In genomic region chr2:46366675-46367067, GRCh38 we compare ENCODE assay signal across 14 cellular contexts.
"Had no signal": no experiment of that assay in that cellular context is flagged by ENCODE, and none has a peak within 500 bp of the region (broad histone marks: within the 10 kb centered on the region; RNA-seq: fewer than 3 reads in every experiment).

No MANE protein-coding gene starts in this region.

- H3K4me3 ChIP-seq: esophagus squamous epithelium, prostate gland, tibial nerve had no signal

- H3K27me3 ChIP-seq: esophagus squamous epithelium, tibial nerve had no signal

- H3K4me3 Mint-ChIP-seq: activated naive CD4-positive, alpha-beta T cell treated with anti-CD3 and anti-CD28 coated beads, Interleukin-2, amount 10 ng/mL, durations not matched to agents 7 days and 5 days; stimulated activated effector memory CD8-positive, alpha-beta T cell treated with anti-CD3 and anti-CD28 coated beads, Interleukin-12 subunit alpha, Interleukin-12 subunit beta, amount 100 ng/mL, for 72 hours had no signal

- H3K9me3 ChIP-seq: esophagus squamous epithelium, prostate gland, SK-N-SH, tibial nerve had no signal

- H3K9ac ChIP-seq: SK-N-SH had no signal

- DNase-seq: activated CD4-positive, alpha-beta T cell treated with anti-CD3 and anti-CD28 coated beads for 1 hour; activated CD4-positive, alpha-beta T cell treated with anti-CD3 and anti-CD28 coated beads, Interleukin-2, amount 50 U/mL, for 4 hours; activated naive CD4-positive, alpha-beta T cell treated with anti-CD3 and anti-CD28 coated beads, Interleukin-2, amount 10 ng/mL, durations not matched to agents 7 days and 5 days; activated T-cell treated with anti-CD3 and anti-CD28 coated beads for 4 hours; esophagus squamous epithelium; glutamatergic neuron; left cardiac atrium; SHP77; T-helper 1 cell; T1000 had no signal

- H3K36me3 ChIP-seq: prostate gland had no signal

- H3K27ac Mint-ChIP-seq: activated naive CD4-positive, alpha-beta T cell treated with anti-CD3 and anti-CD28 coated beads, Interleukin-2, amount 10 ng/mL, durations not matched to agents 7 days and 5 days; stimulated activated effector memory CD8-positive, alpha-beta T cell treated with anti-CD3 and anti-CD28 coated beads, Interleukin-12 subunit alpha, Interleukin-12 subunit beta, amount 100 ng/mL, for 72 hours had no signal

- H3K4me1 ChIP-seq: tibial nerve had no signal

- ATAC-seq: left cardiac atrium; stimulated activated effector memory CD8-positive, alpha-beta T cell treated with anti-CD3 and anti-CD28 coated beads, Interleukin-12 subunit alpha, Interleukin-12 subunit beta, amount 100 ng/mL, for 72 hours had no signal

- H3K4me2 ChIP-seq: SK-N-SH had no signal

- H3K9me3 Mint-ChIP-seq: activated naive CD4-positive, alpha-beta T cell treated with anti-CD3 and anti-CD28 coated beads, Interleukin-2, amount 10 ng/mL, durations not matched to agents 7 days and 5 days; stimulated activated effector memory CD8-positive, alpha-beta T cell treated with anti-CD3 and anti-CD28 coated beads, Interleukin-12 subunit alpha, Interleukin-12 subunit beta, amount 100 ng/mL, for 72 hours had no signal
